Comparison of ENCODE assay signal across 8 cellular contexts in genomic region chr3:119580148-119580760, GRCh38. TPM values are rescaled to one million over a fixed set of nuclear protein-coding genes. Genes with fewer than 3 reads are reported as not detected.
DNase-seq lines count a peak whose midpoint lies in the region; ATAC-seq and TF ChIP-seq lines count a peak whose summit lies in the region.

No MANE protein-coding gene starts in this region.

- H3K36me3 ChIP-seq in CD4-positive, alpha-beta memory T cell (ENCODE audit: insufficient read depth, low read length) = no peaks in the 10 kb centered on the region
- H3K36me3 ChIP-seq in gastroesophageal sphincter = peaks cover 0 to 11% of the 10 kb centered on the region in 2 donors

- DNase-seq in CD4-positive, alpha-beta memory T cell = peak in 2 of 5 donors; percentile 19 to 37
- DNase-seq in WTC11 (ENCODE audit: low spot score) = no peak
- no peak for DNase-seq in omental fat pad (ENCODE audit: low spot score)
- DNase-seq in NCI-H345 treated with DMSO at 0.1 percent for 48 hours (lab: John Stamatoyannopoulos, UW; ENCODE audit: unreplicated experiment) = no peak
- no peak for DNase-seq in NCI-H187 (lab: John Stamatoyannopoulos, UW)

- no peaks in the 10 kb centered on the region for H3K9me3 ChIP-seq in CD4-positive, alpha-beta memory T cell (ENCODE audit: control insufficient read depth in 1 of 2, low read length in 2 of 2)
- no peaks in the 10 kb centered on the region for H3K9me3 ChIP-seq in gastroesophageal sphincter

- TF ChIP-seq POLR2A in GM19193 (IDR thresholded peaks at IDR 0.05; ENCODE audit: extremely low read depth, insufficient read depth, insufficient read length) (peak; percentile 63), gastroesophageal sphincter (IDR thresholded peaks at IDR 0.05) (no peak)

- H3K27ac Mint-ChIP-seq in CD4-positive, alpha-beta memory T cell = peak overlapping the region; percentile 64 to 96 (median 93)
- H3K27ac Mint-ChIP-seq in WTC11 = peak overlapping the region; percentile 69

- peak; percentile 83 for ATAC-seq in HG03175 (IDR thresholded peaks at IDR 0.05; ENCODE audit: unreplicated experiment)
- peak; percentile 70 for ATAC-seq in WTC11
- ATAC-seq in gastroesophageal sphincter = peak; percentile 40
- ATAC-seq in omental fat pad (ENCODE audit: low FRiP score) = peak; percentile 38

- no peak for TF ChIP-seq EP300 in gastroesophageal sphincter (IDR thresholded peaks at IDR 0.05)

- peak overlapping the region; percentile 51 for H3K27ac ChIP-seq in CD4-positive, alpha-beta memory T cell (ENCODE audit: low read depth, low read length)
- peak overlapping the region; percentile 72 to 91 (median 88) for H3K27ac ChIP-seq in gastroesophageal sphincter

- TF ChIP-seq CTCF in WTC11 (IDR thresholded peaks at IDR 0.05) (no peak), gastroesophageal sphincter (IDR thresholded peaks at IDR 0.05) (peak in 1 of 4 experiments; percentile 3), omental fat pad (IDR thresholded peaks at IDR 0.05) (no peak)

- peak overlapping the region; percentile 5 to 60 for H3K4me3 ChIP-seq in CD4-positive, alpha-beta memory T cell (ENCODE audit: low read length in 2 of 2)
- peak overlapping the region; percentile 54 to 65 for H3K4me3 ChIP-seq in gastroesophageal sphincter

- intact Hi-C loops in CD4-positive, alpha-beta memory T cell (cut with micrococcal nuclease) = no loop called here

- peak overlapping the region; percentile 91 to 96 (median 93) for H3K4me3 Mint-ChIP-seq in CD4-positive, alpha-beta memory T cell
- peak overlapping the region; percentile 92 for H3K4me3 Mint-ChIP-seq in WTC11

- peaks cover 0 to 2% of the 10 kb centered on the region in 2 donors for H3K36me3 Mint-ChIP-seq in CD4-positive, alpha-beta memory T cell
- H3K36me3 Mint-ChIP-seq in WTC11 = no peaks in the 10 kb centered on the region

- peaks cover 6% of the 10 kb centered on the region for H3K4me1 ChIP-seq in CD4-positive, alpha-beta memory T cell (ENCODE audit: insufficient read depth, low read length)
- H3K4me1 ChIP-seq in gastroesophageal sphincter = peaks cover 0 to 23% (median 0%) of the 10 kb centered on the region in 3 donors

- POLR2A ChIA-PET in CD4-positive, alpha-beta memory T cell (lab: Charles Lee; ENCODE audit: partially characterized antibody) = no interaction called here
- POLR2A ChIA-PET in WTC11 (lab: Charles Lee) = interaction anchor here (0.6 kb wide), 1 partner anchor 234 kb away, joined by 3 read pairs; no protein-coding TSS in a partner anchor

- CTCF ChIA-PET in CD4-positive, alpha-beta memory T cell (lab: Charles Lee; ENCODE audit: partially characterized antibody) = interaction anchor here (1.0 to 1.5 kb wide), 3 partner anchors 96 to 339 kb away, joined by 3 to 4 read pairs (median 3); partner anchors contain the start of gene B4GALT4
- CTCF ChIA-PET in WTC11 (lab: Charles Lee) = interaction anchor here (0.5 to 2.5 kb wide), 5 partner anchors 10 to 101 kb away, joined by 3 to 12 read pairs (median 3); no protein-coding TSS in a partner anchor

- H3K9me3 Mint-ChIP-seq in CD4-positive, alpha-beta memory T cell = no peaks in the 10 kb centered on the region
- H3K9me3 Mint-ChIP-seq in WTC11 = peaks cover 6% of the 10 kb centered on the region; the same call in 1 of the 2 replicates

- no peaks in the 10 kb centered on the region for H3K27me3 ChIP-seq in CD4-positive, alpha-beta memory T cell (ENCODE audit: insufficient read depth, low read length)
- no peaks in the 10 kb centered on the region for H3K27me3 ChIP-seq in gastroesophageal sphincter

- H3K27me3 Mint-ChIP-seq in CD4-positive, alpha-beta memory T cell = peaks cover 1 to 5% of the 10 kb centered on the region in 2 donors
- H3K27me3 Mint-ChIP-seq in WTC11 (ENCODE audit: low read depth) = peaks cover 32% of the 10 kb centered on the region

- 0 to 17% methylated on average over 3 to 4 of the region's 11 CpGs for WGBS in gastroesophageal sphincter (ENCODE audit: low coverage in 1 of 2), 2 donors

- H3K4me1 Mint-ChIP-seq in CD4-positive, alpha-beta memory T cell = peaks cover 6 to 22% (median 11%) of the 10 kb centered on the region in 4 donors
- H3K4me1 Mint-ChIP-seq in WTC11 = peaks cover 13% of the 10 kb centered on the region

TF ChIP-seq in WTC11, 78 proteins besides CTCF, POLR2A, EP300 and RAD21:
- no peak for TF ChIP-seq NR1H2 (CRISPR knock-in tag; IDR thresholded peaks at IDR 0.05)
- TF ChIP-seq, protein P1, sequence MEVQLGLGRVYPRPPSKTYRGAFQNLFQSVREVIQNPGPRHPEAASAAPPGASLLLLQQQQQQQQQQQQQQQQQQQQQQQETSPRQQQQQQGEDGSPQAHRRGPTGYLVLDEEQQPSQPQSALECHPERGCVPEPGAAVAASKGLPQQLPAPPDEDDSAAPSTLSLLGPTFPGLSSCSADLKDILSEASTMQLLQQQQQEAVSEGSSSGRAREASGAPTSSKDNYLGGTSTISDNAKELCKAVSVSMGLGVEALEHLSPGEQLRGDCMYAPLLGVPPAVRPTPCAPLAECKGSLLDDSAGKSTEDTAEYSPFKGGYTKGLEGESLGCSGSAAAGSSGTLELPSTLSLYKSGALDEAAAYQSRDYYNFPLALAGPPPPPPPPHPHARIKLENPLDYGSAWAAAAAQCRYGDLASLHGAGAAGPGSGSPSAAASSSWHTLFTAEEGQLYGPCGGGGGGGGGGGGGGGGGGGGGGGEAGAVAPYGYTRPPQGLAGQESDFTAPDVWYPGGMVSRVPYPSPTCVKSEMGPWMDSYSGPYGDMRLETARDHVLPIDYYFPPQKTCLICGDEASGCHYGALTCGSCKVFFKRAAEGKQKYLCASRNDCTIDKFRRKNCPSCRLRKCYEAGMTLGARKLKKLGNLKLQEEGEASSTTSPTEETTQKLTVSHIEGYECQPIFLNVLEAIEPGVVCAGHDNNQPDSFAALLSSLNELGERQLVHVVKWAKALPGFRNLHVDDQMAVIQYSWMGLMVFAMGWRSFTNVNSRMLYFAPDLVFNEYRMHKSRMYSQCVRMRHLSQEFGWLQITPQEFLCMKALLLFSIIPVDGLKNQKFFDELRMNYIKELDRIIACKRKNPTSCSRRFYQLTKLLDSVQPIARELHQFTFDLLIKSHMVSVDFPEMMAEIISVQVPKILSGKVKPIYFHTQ (CRISPR knock-in tag; IDR thresholded peaks at IDR 0.05) = no peak
- TF ChIP-seq STAT6 (CRISPR knock-in tag; conservative IDR thresholded peaks at IDR 0.05; ENCODE audit: low read depth) = no peak

RNA-seq across cellular contexts. Expression of gene ADPRH, which starts 1.0 kb away (rescaled TPM):
- total RNA-seq in CD4-positive, alpha-beta memory T cell = 1 to 10 TPM; 1.2 to 1.4 TPM
- 1 to 10 TPM; 2.1 to 3.4 TPM for polyA plus RNA-seq in CD4-positive, alpha-beta memory T cell
- 3.6 to 4.3 TPM (median 4.1 TPM) in 3 replicates for total RNA-seq in WTC11 (2021)
- 10 to 100 TPM; 10.2 to 23.1 (median 15.0) TPM for total RNA-seq in gastroesophageal sphincter
- 10 to 100 TPM in 2 of 4 donors, 1 to 10 TPM in 2; 7.4 to 19.9 (median 11.8) TPM for total RNA-seq in omental fat pad

RNA-seq across cellular contexts. Expression of gene PLA1A, which starts 17.4 kb away (rescaled TPM):
- not detected for total RNA-seq in CD4-positive, alpha-beta memory T cell
- not detected for polyA plus RNA-seq in CD4-positive, alpha-beta memory T cell
- total RNA-seq in WTC11 (2021) (0.11 TPM in 1 of 3 replicates, not detected in the others), gastroesophageal sphincter (1 to 10 TPM in 3 of 4 donors, under 1 TPM in 1; 0.50 to 1.8 (median 1.4) TPM), omental fat pad (10 to 100 TPM in 1 of 4 donors, 1 to 10 TPM in 3; 3.3 to 12.8 (median 7.3) TPM)

RNA-seq across cellular contexts. Expression of gene CD80, which starts 20.8 kb away (rescaled TPM):
- under 1 TPM; 0.42 to 0.44 TPM for total RNA-seq in CD4-positive, alpha-beta memory T cell
- polyA plus RNA-seq in CD4-positive, alpha-beta memory T cell = 1 to 10 TPM in 1 of 2 donors, not detected in 1; 1.6 TPM
- total RNA-seq in WTC11 (2021) (0.14 to 0.24 TPM in 2 of 3 replicates, not detected in the other), gastroesophageal sphincter (under 1 TPM in 1 of 4 donors, not detected in 3; 0.58 TPM), omental fat pad (under 1 TPM in 3 of 4 donors, not detected in 1; 0.50 to 0.96 (median 0.93) TPM)
